12 cellular contexts compared by ENCODE assay signal in genomic region chr3:37053337-37053736, GRCh38.
DNase-seq lines count a peak whose midpoint lies in the region; ATAC-seq and TF ChIP-seq lines count a peak whose summit lies in the region.
"Had no signal": no experiment of that assay in that cellular context is flagged by ENCODE, and none has a peak within 500 bp of the region (broad histone marks: within the 10 kb centered on the region; RNA-seq: fewer than 3 reads in every experiment).

No MANE protein-coding gene starts in this region.

- TF ChIP-seq CTCF in Caco-2 (IDR thresholded peaks at IDR 0.05; ENCODE audit: insufficient read depth in 1 of 2, low read depth in 1 of 2, low read length in 1 of 2, severe bottlenecking in 1 of 2, unreplicated experiment in 1 of 2) = no peak
- TF ChIP-seq CTCF in heart right ventricle (IDR thresholded peaks at IDR 0.05) = no peak

- DNase-seq in Caco-2 = no peak
- no peak for DNase-seq in T-helper 17 cell
- no peak for DNase-seq in heart right ventricle
- no peak for DNase-seq in NCI-H345 (lab: John Stamatoyannopoulos, UW)
- no peak for DNase-seq in RPMI8226
- DNase-seq in putamen (ENCODE audit: low spot score) = no peak
- no peak for DNase-seq in occipital lobe (lab: John Stamatoyannopoulos, UW)
- DNase-seq: amniotic stem cell; effector CD8-positive, alpha-beta T cell; NCI-H1092 treated with DMSO at 0.1 percent for 48 hours had no signal

- no peak overlapping the region for H3K4me3 Mint-ChIP-seq in Caco-2 (ENCODE audit: unreplicated experiment)
- no peak overlapping the region for H3K4me3 Mint-ChIP-seq in T-helper 17 cell

- POLR2A ChIA-PET in Caco-2 (lab: Charles Lee) = no interaction called here

- H3K27me3 ChIP-seq in Caco-2 (replicated peaks; ENCODE audit: control insufficient read depth, insufficient read depth, low read length) = no peaks in the 10 kb centered on the region
- H3K27me3 ChIP-seq in heart right ventricle = no peaks in the 10 kb centered on the region
- H3K27me3 ChIP-seq in skeletal muscle satellite cell (ENCODE audit: control insufficient read depth, insufficient read depth, low read length) = no peaks in the 10 kb centered on the region

- H3K27ac Mint-ChIP-seq in Caco-2 (ENCODE audit: unreplicated experiment) (no peak overlapping the region), T-helper 17 cell (peak overlapping the region; percentile 3)

- H3K36me3 ChIP-seq in Caco-2 (ENCODE audit: control insufficient read depth, insufficient read depth, low read length) (no peaks in the 10 kb centered on the region; the same call in 1 of the 2 replicates), heart right ventricle (peaks cover 0 to 100% (median 24%) of the 10 kb centered on the region in 9 donors), skeletal muscle satellite cell (ENCODE audit: insufficient read depth, low read length) (peaks cover 70% of the 10 kb centered on the region)

- ATAC-seq in T-helper 17 cell = no peak
- peak in 1 of 8 donors; percentile 20 for ATAC-seq in heart right ventricle

- 45 to 53% methylated on average over 6 of the region's 6 CpGs for WGBS in heart right ventricle, 2 donors

- H3K27ac ChIP-seq in heart right ventricle = peak overlapping the region; percentile 54 to 92 (median 84)

- no peaks in the 10 kb centered on the region for H3K4me1 Mint-ChIP-seq in Caco-2 (ENCODE audit: low read depth, unreplicated experiment)
- peaks cover 6% of the 10 kb centered on the region for H3K4me1 Mint-ChIP-seq in T-helper 17 cell

- peak overlapping the region; percentile 57 for H3K9ac ChIP-seq in skeletal muscle satellite cell (ENCODE audit: low read depth, low read length)

- H3K9me3 Mint-ChIP-seq in Caco-2 (ENCODE audit: unreplicated experiment) = no peaks in the 10 kb centered on the region

- no peak overlapping the region for H3K4me3 ChIP-seq in Caco-2 (ENCODE audit: low read depth, low read length)
- no peak overlapping the region for H3K4me3 ChIP-seq in heart right ventricle
- no peak overlapping the region for H3K4me3 ChIP-seq in skeletal muscle satellite cell (ENCODE audit: low read length)
- H3K4me3 ChIP-seq: HAP-1 had no signal

- no peak overlapping the region for H3K4me2 ChIP-seq in skeletal muscle satellite cell (ENCODE audit: low read length)

- no peaks in the 10 kb centered on the region for H3K27me3 Mint-ChIP-seq in Caco-2 (ENCODE audit: insufficient read depth, unreplicated experiment)
- no peaks in the 10 kb centered on the region for H3K27me3 Mint-ChIP-seq in T-helper 17 cell

- CTCF ChIA-PET in Caco-2 (lab: Charles Lee) = no interaction called here

- intact Hi-C loops in Caco-2 (cut with micrococcal nuclease; ENCODE audit: unreplicated experiment) = no loop called here
- intact Hi-C loops in heart right ventricle (cut with DNase I) = loop anchor here in 3 of 10 donors (5.0 to 10.0 kb wide), 2 partner anchors 36 to 161 kb away; no protein-coding TSS in a partner anchor

- TSS peak; percentile 79 for BruUV-seq in Caco-2 (replicated peaks; lab: Mats Ljungman, UMichigan)

- H3K9me3 ChIP-seq in Caco-2 (no peaks in the 10 kb centered on the region), T-helper 17 cell (ENCODE audit: control insufficient read depth, low read length, poor library complexity, severe bottlenecking) (no peaks in the 10 kb centered on the region), heart right ventricle (no peaks in the 10 kb centered on the region), skeletal muscle satellite cell (replicated peaks; ENCODE audit: low read length) (no peaks in the 10 kb centered on the region)
- H3K9me3 ChIP-seq: HAP-1 had no signal

- H3K36me3 Mint-ChIP-seq in Caco-2 (ENCODE audit: insufficient read depth, unreplicated experiment) = peaks cover 73% of the 10 kb centered on the region
- H3K36me3 Mint-ChIP-seq in T-helper 17 cell (ENCODE audit: low read depth) = peaks cover 9% of the 10 kb centered on the region

- H3K4me1 ChIP-seq in Caco-2 = no peaks in the 10 kb centered on the region
- H3K4me1 ChIP-seq in heart right ventricle = peaks cover 21 to 80% (median 52%) of the 10 kb centered on the region in 9 donors
- peaks cover 28% of the 10 kb centered on the region for H3K4me1 ChIP-seq in skeletal muscle satellite cell (ENCODE audit: control insufficient read depth, insufficient read depth, low read length)
- H3K4me1 ChIP-seq: HAP-1 had no signal
